Comparison of ENCODE assay signal across 1 cellular context in the genomic region with DNA sequence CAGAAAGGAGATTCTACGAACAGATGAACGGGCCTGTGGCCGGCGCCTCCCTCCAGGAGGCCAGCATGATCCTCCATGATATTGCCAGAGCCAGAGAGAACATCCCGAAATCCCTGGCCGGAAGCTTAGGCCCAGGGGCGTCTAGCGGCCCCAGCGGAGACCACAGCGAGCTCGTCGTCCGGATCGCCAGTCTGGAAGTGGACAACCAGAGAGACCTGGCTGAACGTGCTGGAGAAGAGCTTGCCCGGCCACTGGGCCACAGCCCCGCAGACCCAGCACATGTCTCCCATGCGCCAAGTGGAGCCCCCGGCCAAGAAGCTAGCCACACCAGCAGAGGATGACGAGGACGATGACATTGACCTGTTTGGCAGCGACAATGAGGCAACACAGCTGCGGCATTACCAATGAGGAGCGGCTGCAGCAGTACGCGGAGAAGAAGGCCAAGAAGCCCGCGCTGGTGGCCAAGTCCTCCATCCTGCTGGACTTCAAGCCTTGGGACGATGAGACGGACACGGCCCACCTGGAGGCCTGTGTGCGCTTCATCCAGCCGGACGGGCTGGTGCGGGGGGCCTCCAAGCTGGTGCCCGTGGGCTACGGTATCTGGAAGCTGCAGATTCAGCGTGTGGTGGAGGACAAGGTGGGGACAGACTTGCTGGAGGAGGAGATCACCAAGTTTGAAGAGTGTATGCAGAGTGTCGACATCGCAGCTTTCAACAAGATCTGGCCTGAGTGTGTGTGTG.
TF ChIP-seq lines count a peak whose summit lies in the region.

No MANE protein-coding gene starts in this region.

TF ChIP-seq in K562, 482 proteins besides CTCF, POLR2A, EP300 and RAD21 (continued from another document):
- TF ChIP-seq, protein P1, sequence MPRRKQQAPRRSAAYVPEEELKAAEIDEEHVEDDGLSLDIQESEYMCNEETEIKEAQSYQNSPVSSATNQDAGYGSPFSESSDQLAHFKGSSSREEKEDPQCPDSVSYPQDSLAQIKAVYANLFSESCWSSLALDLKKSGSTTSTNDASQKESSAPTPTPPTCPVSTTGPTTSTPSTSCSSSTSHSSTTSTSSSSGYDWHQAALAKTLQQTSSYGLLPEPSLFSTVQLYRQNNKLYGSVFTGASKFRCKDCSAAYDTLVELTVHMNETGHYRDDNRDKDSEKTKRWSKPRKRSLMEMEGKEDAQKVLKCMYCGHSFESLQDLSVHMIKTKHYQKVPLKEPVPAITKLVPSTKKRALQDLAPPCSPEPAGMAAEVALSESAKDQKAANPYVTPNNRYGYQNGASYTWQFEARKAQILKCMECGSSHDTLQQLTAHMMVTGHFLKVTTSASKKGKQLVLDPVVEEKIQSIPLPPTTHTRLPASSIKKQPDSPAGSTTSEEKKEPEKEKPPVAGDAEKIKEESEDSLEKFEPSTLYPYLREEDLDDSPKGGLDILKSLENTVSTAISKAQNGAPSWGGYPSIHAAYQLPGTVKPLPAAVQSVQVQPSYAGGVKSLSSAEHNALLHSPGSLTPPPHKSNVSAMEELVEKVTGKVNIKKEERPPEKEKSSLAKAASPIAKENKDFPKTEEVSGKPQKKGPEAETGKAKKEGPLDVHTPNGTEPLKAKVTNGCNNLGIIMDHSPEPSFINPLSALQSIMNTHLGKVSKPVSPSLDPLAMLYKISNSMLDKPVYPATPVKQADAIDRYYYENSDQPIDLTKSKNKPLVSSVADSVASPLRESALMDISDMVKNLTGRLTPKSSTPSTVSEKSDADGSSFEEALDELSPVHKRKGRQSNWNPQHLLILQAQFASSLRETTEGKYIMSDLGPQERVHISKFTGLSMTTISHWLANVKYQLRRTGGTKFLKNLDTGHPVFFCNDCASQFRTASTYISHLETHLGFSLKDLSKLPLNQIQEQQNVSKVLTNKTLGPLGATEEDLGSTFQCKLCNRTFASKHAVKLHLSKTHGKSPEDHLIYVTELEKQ (CRISPR knock-in tag; IDR thresholded peaks at IDR 0.05), result no peak
- TF ChIP-seq ZNF79 (CRISPR knock-in tag; IDR thresholded peaks at IDR 0.05; ENCODE audit: low read depth) (no peak), PCBP2 (IDR thresholded peaks at IDR 0.05; ENCODE audit: low read depth, low read length, poor library complexity, severe bottlenecking) (no peak), U2AF1 (optimal IDR thresholded peaks at IDR 0.05; ENCODE audit: low read depth, low read length) (no peak)
